11 cellular contexts compared by ENCODE assay signal in the genomic region with DNA sequence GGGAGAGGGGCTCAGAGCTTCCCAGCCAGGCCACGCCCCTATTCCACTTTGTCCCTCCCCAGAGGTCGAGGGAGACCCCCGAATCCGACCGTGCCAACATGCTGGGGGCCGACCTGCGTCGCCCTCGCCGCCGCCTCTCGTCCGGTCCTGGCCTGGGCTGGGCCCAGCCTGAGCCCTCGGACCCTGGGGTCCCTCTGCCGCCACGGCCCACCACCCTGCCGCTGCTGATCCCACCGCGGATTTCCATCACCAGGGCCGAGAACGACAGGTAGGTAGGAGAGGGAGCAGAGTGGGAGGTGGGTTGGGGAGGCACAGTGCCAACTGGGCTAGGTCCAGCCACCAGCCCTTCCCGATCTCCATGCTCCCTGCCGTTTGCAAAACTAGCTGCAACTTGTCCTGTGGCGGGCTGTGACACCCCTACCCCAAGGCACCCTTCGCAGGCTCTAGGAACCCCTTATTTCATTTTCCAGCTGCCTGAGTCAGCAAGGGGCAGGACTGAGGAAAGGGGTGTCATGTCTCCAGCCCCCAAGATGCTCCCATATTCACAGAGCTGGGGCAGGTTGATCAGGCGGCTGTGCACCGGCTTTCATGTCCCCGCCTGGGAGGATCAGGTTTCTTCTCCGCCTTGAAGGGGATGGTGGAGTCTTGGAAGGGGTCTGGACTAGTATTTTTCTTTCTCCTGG. TPM values are rescaled to one million over a fixed set of nuclear protein-coding genes. Genes with fewer than 3 reads are reported as not detected.
A peak's percentile ranks its signal among the peaks of the same experiment; 100 is the strongest.
DNase-seq lines count a peak whose midpoint lies in the region; ATAC-seq lines count a peak whose summit lies in the region.
"Had no signal": no experiment of that assay in that cellular context is flagged by ENCODE, and none has a peak within 500 bp of the region (broad histone marks: within the 10 kb centered on the region; RNA-seq: fewer than 3 reads in every experiment).

No MANE protein-coding gene starts in this region.

- peaks cover 35 to 42% of the 10 kb centered on the region in 2 donors for H3K4me1 ChIP-seq in naive thymus-derived CD4-positive, alpha-beta T cell (ENCODE audit: control insufficient read depth in 2 of 2, insufficient read depth in 2 of 2, low read length in 2 of 2)

- no peak overlapping the region for H3K27ac ChIP-seq in naive thymus-derived CD4-positive, alpha-beta T cell (ENCODE audit: low read depth, low read length)
- H3K27ac ChIP-seq: colonic mucosa, GM23248, thyroid gland had no signal

- ATAC-seq in naive thymus-derived CD4-positive, alpha-beta T cell: no peak
- ATAC-seq in HG03108 (IDR thresholded peaks at IDR 0.05; ENCODE audit: unreplicated experiment): no peak

- DNase-seq in DMS114 treated with DMSO at 0.1 percent for 48 hours (lab: John Stamatoyannopoulos, UW; ENCODE audit: unreplicated experiment): peak; percentile 41
- DNase-seq in activated naive CD8-positive, alpha-beta T cell treated with anti-CD3 and anti-CD28 coated beads for 36 hours: no peak
- no peak for DNase-seq in naive thymus-derived CD4-positive, alpha-beta T cell
- no peak for DNase-seq in NCI-H1694 (lab: John Stamatoyannopoulos, UW)
- DNase-seq in amygdala (lab: John Stamatoyannopoulos, UW): no peak
- DNase-seq: thyroid gland had no signal

- CTCF ChIA-PET in naive thymus-derived CD4-positive, alpha-beta T cell (lab: Charles Lee): interaction anchor here (0.9 to 7.7 kb wide), 3 partner anchors 10 to 19 kb away, joined by 3 to 97 read pairs (median 8); a partner anchor contains a TSS

- peaks cover 8 to 27% (median 24%) of the 10 kb centered on the region in 3 donors for H3K4me1 Mint-ChIP-seq in IgD-negative memory B cell
- peaks cover 47% of the 10 kb centered on the region for H3K4me1 Mint-ChIP-seq in activated naive CD8-positive, alpha-beta T cell treated with anti-CD3 and anti-CD28 coated beads for 36 hours
- H3K4me1 Mint-ChIP-seq in naive thymus-derived CD4-positive, alpha-beta T cell: peaks cover 26 to 60% (median 42%) of the 10 kb centered on the region in 7 donors

- intact Hi-C loops in naive thymus-derived CD4-positive, alpha-beta T cell (cut with micrococcal nuclease): loop anchor here in 1 of 2 donors (2.0 kb wide), 1 partner anchor 151 kb away; a partner anchor contains a TSS

- POLR2A ChIA-PET in naive thymus-derived CD4-positive, alpha-beta T cell (lab: Charles Lee): interaction anchor here (0.6 to 3.9 kb wide), 6 partner anchors 9 to 275 kb away, joined by 3 to 32 read pairs (median 4); a partner anchor contains a TSS

- peak overlapping the region in 2 of 3 donors; percentile 84 to 98 for H3K27ac Mint-ChIP-seq in IgD-negative memory B cell
- no peak overlapping the region for H3K27ac Mint-ChIP-seq in activated naive CD8-positive, alpha-beta T cell treated with anti-CD3 and anti-CD28 coated beads for 36 hours
- H3K27ac Mint-ChIP-seq in naive thymus-derived CD4-positive, alpha-beta T cell: peak overlapping the region; percentile 43 to 97 (median 61)

- peaks cover 37% of the 10 kb centered on the region for H3K27me3 Mint-ChIP-seq in IgD-negative memory B cell
- peaks cover 49% of the 10 kb centered on the region for H3K27me3 Mint-ChIP-seq in activated naive CD8-positive, alpha-beta T cell treated with anti-CD3 and anti-CD28 coated beads for 36 hours
- H3K27me3 Mint-ChIP-seq in naive thymus-derived CD4-positive, alpha-beta T cell: peaks cover 26 to 43% (median 36%) of the 10 kb centered on the region in 5 donors

- H3K36me3 ChIP-seq in naive thymus-derived CD4-positive, alpha-beta T cell (ENCODE audit: control insufficient read depth in 2 of 3, insufficient read depth in 3 of 3, low read length in 3 of 3): no peaks in the 10 kb centered on the region
- H3K36me3 ChIP-seq: colonic mucosa, thyroid gland had no signal

- peak overlapping the region in 2 of 4 donors; percentile 40 to 75 for H3K4me3 Mint-ChIP-seq in IgD-negative memory B cell
- peak overlapping the region; percentile 70 for H3K4me3 Mint-ChIP-seq in activated naive CD8-positive, alpha-beta T cell treated with anti-CD3 and anti-CD28 coated beads for 36 hours
- peak overlapping the region in 6 of 10 donors; percentile 10 to 96 (median 54) for H3K4me3 Mint-ChIP-seq in naive thymus-derived CD4-positive, alpha-beta T cell

- peaks cover 3% of the 10 kb centered on the region for H3K36me3 Mint-ChIP-seq in IgD-negative memory B cell
- peaks cover 3% of the 10 kb centered on the region for H3K36me3 Mint-ChIP-seq in activated naive CD8-positive, alpha-beta T cell treated with anti-CD3 and anti-CD28 coated beads for 36 hours
- H3K36me3 Mint-ChIP-seq in naive thymus-derived CD4-positive, alpha-beta T cell: peaks cover 0 to 22% (median 3%) of the 10 kb centered on the region in 5 donors

- peaks cover 0 to 5% (median 0%) of the 10 kb centered on the region in 3 donors for H3K9me3 Mint-ChIP-seq in IgD-negative memory B cell
- H3K9me3 Mint-ChIP-seq in activated naive CD8-positive, alpha-beta T cell treated with anti-CD3 and anti-CD28 coated beads for 36 hours: no peaks in the 10 kb centered on the region
- H3K9me3 Mint-ChIP-seq in naive thymus-derived CD4-positive, alpha-beta T cell: peaks cover 0 to 6% (median 0%) of the 10 kb centered on the region in 11 donors

- peaks cover 18 to 32% of the 10 kb centered on the region in 2 donors for H3K27me3 ChIP-seq in naive thymus-derived CD4-positive, alpha-beta T cell (ENCODE audit: control insufficient read depth in 2 of 2, insufficient read depth in 2 of 2, low read length in 2 of 2)

- no peaks in the 10 kb centered on the region for H3K9me3 ChIP-seq in naive thymus-derived CD4-positive, alpha-beta T cell (ENCODE audit: control insufficient read depth in 2 of 3, low read length in 3 of 3)
- H3K9me3 ChIP-seq: colonic mucosa, thyroid gland had no signal

- no peak overlapping the region for H3K4me3 ChIP-seq in naive thymus-derived CD4-positive, alpha-beta T cell (ENCODE audit: low read length)
- H3K4me3 ChIP-seq: colonic mucosa, smooth muscle cell had no signal

RNA-seq across cellular contexts. Expression of a gene that starts 2.6 kb away (rescaled TPM):
- 2.9 TPM for polyA plus RNA-seq in IgD-negative memory B cell
- 10 to 100 TPM; 10.6 to 11.4 TPM for total RNA-seq in activated naive CD8-positive, alpha-beta T cell treated with anti-CD3 and anti-CD28 coated beads for 36 hours
- 10 to 100 TPM in 2 of 5 experiments, 1 to 10 TPM in 2, under 1 TPM in 1; 0.59 to 51.8 (median 5.0) TPM for total RNA-seq in naive thymus-derived CD4-positive, alpha-beta T cell
- 1 to 10 TPM in 1 of 2 donors, under 1 TPM in 1; 0.47 to 2.0 TPM for polyA plus RNA-seq in naive thymus-derived CD4-positive, alpha-beta T cell

RNA-seq across cellular contexts. Expression of a gene that starts 14.4 kb away (rescaled TPM):
- 78.8 TPM for polyA plus RNA-seq in IgD-negative memory B cell
- total RNA-seq in activated naive CD8-positive, alpha-beta T cell treated with anti-CD3 and anti-CD28 coated beads for 36 hours: 100 to 1,000 TPM; 242 to 252 TPM
- total RNA-seq in naive thymus-derived CD4-positive, alpha-beta T cell: 100 to 1,000 TPM; 169 to 229 (median 180) TPM
- 10 to 100 TPM; 62.8 to 99.2 TPM for polyA plus RNA-seq in naive thymus-derived CD4-positive, alpha-beta T cell

RNA-seq across cellular contexts. Expression of a gene that starts 37.4 kb away (rescaled TPM):
- polyA plus RNA-seq in IgD-negative memory B cell: 69.0 TPM
- total RNA-seq in activated naive CD8-positive, alpha-beta T cell treated with anti-CD3 and anti-CD28 coated beads for 36 hours: 100 to 1,000 TPM; 153 to 155 TPM
- 100 to 1,000 TPM; 224 to 346 (median 284) TPM for total RNA-seq in naive thymus-derived CD4-positive, alpha-beta T cell
- polyA plus RNA-seq in naive thymus-derived CD4-positive, alpha-beta T cell: 10 to 100 TPM; 45.4 to 55.6 TPM
